In the genomic region with DNA sequence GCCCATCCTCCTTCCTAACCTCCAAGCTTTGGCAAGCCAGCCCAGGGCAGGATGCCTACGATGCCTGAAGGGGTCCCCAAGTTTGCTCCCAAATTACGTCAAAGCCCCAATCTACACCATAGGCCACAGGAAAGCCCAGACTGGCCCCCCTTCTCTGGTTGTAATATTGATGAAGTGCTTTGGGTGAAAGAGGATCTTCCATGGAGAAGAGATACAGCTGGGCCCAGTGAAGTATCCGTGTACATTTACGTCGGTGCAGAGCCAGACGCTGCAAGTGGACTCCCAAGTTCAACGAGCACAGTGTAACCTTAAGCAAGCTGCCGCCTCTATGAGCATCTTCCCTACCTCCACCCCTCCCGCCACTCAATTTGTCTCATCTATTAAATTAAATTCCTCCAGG, we compare ENCODE assay signal across 18 cellular contexts.
A peak's percentile ranks its signal among the peaks of the same experiment; 100 is the strongest.
DNase-seq lines count a peak whose midpoint lies in the region; ATAC-seq and TF ChIP-seq lines count a peak whose summit lies in the region.
"Had no signal": no experiment of that assay in that cellular context is flagged by ENCODE, and none has a peak within 500 bp of the region (broad histone marks: within the 10 kb centered on the region; RNA-seq: fewer than 3 reads in every experiment).

No MANE protein-coding gene starts in this region.

- H3K9ac ChIP-seq in SK-N-SH (peak overlapping the region; percentile 77), rectal smooth muscle tissue (ENCODE audit: low read length) (no peak overlapping the region)

- no peaks in the 10 kb centered on the region for H3K79me2 ChIP-seq in SK-N-SH (ENCODE audit: insufficient read depth)

- peaks cover 35% of the 10 kb centered on the region for H3F3A ChIP-seq in SK-N-SH (replicated peaks; ENCODE audit: insufficient read depth)

- TF ChIP-seq CTCF in SK-N-SH (IDR thresholded peaks at IDR 0.05) (no peak), uterus (IDR thresholded peaks at IDR 0.05) (no peak)

- no peak overlapping the region for H2AFZ ChIP-seq in SK-N-SH (ENCODE audit: low read depth)

- no peak for TF ChIP-seq EP300 in SK-N-SH (IDR thresholded peaks at IDR 0.05; ENCODE audit: borderline replicate concordance in 1 of 2, low read depth in 1 of 2, low read length in 1 of 2)

- intact Hi-C loops in uterus (cut with DNase I; ENCODE audit: low total_unique reads) = no loop called here

- WGBS in SK-N-SH (ENCODE audit: low lambda C conversion rate) = 95% methylated on average over 9 of the region's 9 CpGs

- peak overlapping the region; percentile 25 for H3K4me2 ChIP-seq in SK-N-SH

- ATAC-seq in SK-N-SH treated with all-trans-retinoic acid at 6 μM for 48 hours = no peak
- ATAC-seq in HG02852 (IDR thresholded peaks at IDR 0.05; ENCODE audit: unreplicated experiment) = no peak

- POLR2A ChIA-PET in SK-N-SH (lab: Yijun Ruan, JAX) = no interaction called here

- CTCF ChIA-PET in SK-N-SH (lab: Yijun Ruan, JAX) = interaction anchor here (3.9 kb wide), 1 partner anchor 106 kb away, joined by 13 read pairs; no protein-coding TSS in a partner anchor

- no peaks in the 10 kb centered on the region for H3K9me3 ChIP-seq in SK-N-SH
- no peaks in the 10 kb centered on the region for H3K9me3 ChIP-seq in uterus

- H3K4me3 ChIP-seq in SK-N-SH (ENCODE audit: low read depth in 2 of 2, low read length in 1 of 2) (no peak overlapping the region), rectal smooth muscle tissue (ENCODE audit: low read length) (no peak overlapping the region), uterus (no peak overlapping the region)

- H3K27ac ChIP-seq in SK-N-SH (ENCODE audit: low read depth in 2 of 2, low read length in 1 of 2) (peak overlapping the region; percentile 82 to 98; a peak in 3 of 4 replicates), rectal smooth muscle tissue (ENCODE audit: low read depth, low read length) (peak overlapping the region; percentile 82), uterus (peak overlapping the region; percentile 86 to 89)

- no peak for TF ChIP-seq POLR2A in uterus (IDR thresholded peaks at IDR 0.05)

- H3K4me1 ChIP-seq in SK-N-SH (ENCODE audit: control insufficient read depth in 1 of 2, insufficient read depth in 2 of 2, low read depth in 1 of 2, low read length in 1 of 2) (peaks cover 17 to 26% of the 10 kb centered on the region in 2 experiments; a peak in 3 of 4 replicates), rectal smooth muscle tissue (ENCODE audit: control insufficient read depth, insufficient read depth, low read length) (peaks cover 20% of the 10 kb centered on the region), uterus (peaks cover 5 to 7% of the 10 kb centered on the region in 2 donors)

- H3K27me3 ChIP-seq in SK-N-SH (ENCODE audit: insufficient read depth) (no peaks in the 10 kb centered on the region), rectal smooth muscle tissue (ENCODE audit: control insufficient read depth, insufficient read depth, low read length) (no peaks in the 10 kb centered on the region), uterus (no peaks in the 10 kb centered on the region)

- H3K36me3 ChIP-seq in SK-N-SH (replicated peaks in 1 of 2; ENCODE audit: control insufficient read depth in 1 of 2, insufficient read depth in 2 of 2, low read length in 1 of 2) (no peaks in the 10 kb centered on the region), rectal smooth muscle tissue (ENCODE audit: control insufficient read depth, insufficient read depth, low read length) (no peaks in the 10 kb centered on the region), uterus (no peaks in the 10 kb centered on the region)

- no peak for DNase-seq in SK-N-SH
- DNase-seq in left kidney (ENCODE audit: low read depth, low spot score) = peak; percentile 93
- no peak for DNase-seq in uterus
- no peak for DNase-seq in activated CD8-positive, alpha-beta memory T cell treated with anti-CD3 and anti-CD28 coated beads, Interleukin-2, amount 50 U/mL, for 48 hours
- no peak for DNase-seq in cerebellar cortex (ENCODE audit: low spot score)
- DNase-seq: 8988T, DND-41, H9, NCI-H1092 treated with DMSO at 0.1 percent for 48 hours, NCI-H146, NCI-H2081, NCI-H510A, NCI-H748 treated with DMSO at 0.1 percent for 48 hours, OCI-M1, Right ventricle myocardium superior had no signal

- H4K20me1 ChIP-seq in SK-N-SH (ENCODE audit: insufficient read depth) = no peaks in the 10 kb centered on the region

- no peak for TF ChIP-seq RAD21 in SK-N-SH (IDR thresholded peaks at IDR 0.05; ENCODE audit: low read length)

- no peaks in the 10 kb centered on the region for H3K9me2 ChIP-seq in SK-N-SH

TF ChIP-seq in SK-N-SH, 30 proteins besides CTCF, POLR2A, EP300 and RAD21:
- TF ChIP-seq MEF2A (IDR thresholded peaks at IDR 0.05; ENCODE audit: borderline replicate concordance, low read depth) = no peak
- no peak for TF ChIP-seq FOXJ3 (CRISPR knock-in tag; IDR thresholded peaks at IDR 0.05)
- TF ChIP-seq, protein P1, sequence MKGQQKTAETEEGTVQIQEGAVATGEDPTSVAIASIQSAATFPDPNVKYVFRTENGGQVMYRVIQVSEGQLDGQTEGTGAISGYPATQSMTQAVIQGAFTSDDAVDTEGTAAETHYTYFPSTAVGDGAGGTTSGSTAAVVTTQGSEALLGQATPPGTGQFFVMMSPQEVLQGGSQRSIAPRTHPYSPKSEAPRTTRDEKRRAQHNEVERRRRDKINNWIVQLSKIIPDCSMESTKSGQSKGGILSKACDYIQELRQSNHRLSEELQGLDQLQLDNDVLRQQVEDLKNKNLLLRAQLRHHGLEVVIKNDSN (IDR thresholded peaks at IDR 0.05; ENCODE audit: borderline replicate concordance, low read depth) = no peak
- no peak for TF ChIP-seq RXRA (IDR thresholded peaks at IDR 0.05; ENCODE audit: borderline replicate concordance, low read depth)
- no peak for TF ChIP-seq ELF1 (IDR thresholded peaks at IDR 0.05)
- no peak for TF ChIP-seq PBX3 (IDR thresholded peaks at IDR 0.05)
- TF ChIP-seq RCOR1 (IDR thresholded peaks at IDR 0.05; ENCODE audit: low read length) = no peak
- no peak for TF ChIP-seq TAF1 (IDR thresholded peaks at IDR 0.05; ENCODE audit: borderline replicate concordance, low read depth, low read length)

TF ChIP-seq in SK-N-SH treated with all-trans-retinoic acid at 6 μM for 48 hours, 23 proteins besides CTCF, POLR2A, EP300 and RAD21 (continues in another document):
- TF ChIP-seq BACH2 (CRISPR knock-in tag; IDR thresholded peaks at IDR 0.05; ENCODE audit: borderline replicate concordance) (no peak), SNAI2 (CRISPR knock-in tag; IDR thresholded peaks at IDR 0.05) (no peak), CSDC2 (CRISPR knock-in tag; IDR thresholded peaks at IDR 0.05) (no peak), OSR1 (CRISPR knock-in tag; IDR thresholded peaks at IDR 0.05) (no peak), ESRRG (CRISPR knock-in tag; IDR thresholded peaks at IDR 0.05) (no peak), RARB (CRISPR knock-in tag; IDR thresholded peaks at IDR 0.05) (no peak), ZFP3 (CRISPR knock-in tag; IDR thresholded peaks at IDR 0.05) (no peak), ZC3H10 (CRISPR knock-in tag; IDR thresholded peaks at IDR 0.05) (no peak), ZNF8 (CRISPR knock-in tag; IDR thresholded peaks at IDR 0.05) (no peak), TOX (CRISPR knock-in tag; IDR thresholded peaks at IDR 0.05; ENCODE audit: borderline replicate concordance) (no peak), ZNF70 (CRISPR knock-in tag; IDR thresholded peaks at IDR 0.05) (no peak), ISL1 (CRISPR knock-in tag; IDR thresholded peaks at IDR 0.05) (no peak), GLIS3 (CRISPR knock-in tag; IDR thresholded peaks at IDR 0.05) (no peak), PPARA (CRISPR knock-in tag; IDR thresholded peaks at IDR 0.05; ENCODE audit: borderline replicate concordance) (no peak)
- TF ChIP-seq, protein P2, sequence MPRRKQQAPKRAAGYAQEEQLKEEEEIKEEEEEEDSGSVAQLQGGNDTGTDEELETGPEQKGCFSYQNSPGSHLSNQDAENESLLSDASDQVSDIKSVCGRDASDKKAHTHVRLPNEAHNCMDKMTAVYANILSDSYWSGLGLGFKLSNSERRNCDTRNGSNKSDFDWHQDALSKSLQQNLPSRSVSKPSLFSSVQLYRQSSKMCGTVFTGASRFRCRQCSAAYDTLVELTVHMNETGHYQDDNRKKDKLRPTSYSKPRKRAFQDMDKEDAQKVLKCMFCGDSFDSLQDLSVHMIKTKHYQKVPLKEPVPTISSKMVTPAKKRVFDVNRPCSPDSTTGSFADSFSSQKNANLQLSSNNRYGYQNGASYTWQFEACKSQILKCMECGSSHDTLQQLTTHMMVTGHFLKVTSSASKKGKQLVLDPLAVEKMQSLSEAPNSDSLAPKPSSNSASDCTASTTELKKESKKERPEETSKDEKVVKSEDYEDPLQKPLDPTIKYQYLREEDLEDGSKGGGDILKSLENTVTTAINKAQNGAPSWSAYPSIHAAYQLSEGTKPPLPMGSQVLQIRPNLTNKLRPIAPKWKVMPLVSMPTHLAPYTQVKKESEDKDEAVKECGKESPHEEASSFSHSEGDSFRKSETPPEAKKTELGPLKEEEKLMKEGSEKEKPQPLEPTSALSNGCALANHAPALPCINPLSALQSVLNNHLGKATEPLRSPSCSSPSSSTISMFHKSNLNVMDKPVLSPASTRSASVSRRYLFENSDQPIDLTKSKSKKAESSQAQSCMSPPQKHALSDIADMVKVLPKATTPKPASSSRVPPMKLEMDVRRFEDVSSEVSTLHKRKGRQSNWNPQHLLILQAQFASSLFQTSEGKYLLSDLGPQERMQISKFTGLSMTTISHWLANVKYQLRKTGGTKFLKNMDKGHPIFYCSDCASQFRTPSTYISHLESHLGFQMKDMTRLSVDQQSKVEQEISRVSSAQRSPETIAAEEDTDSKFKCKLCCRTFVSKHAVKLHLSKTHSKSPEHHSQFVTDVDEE (CRISPR knock-in tag; IDR thresholded peaks at IDR 0.05) = no peak
- TF ChIP-seq, protein P3, sequence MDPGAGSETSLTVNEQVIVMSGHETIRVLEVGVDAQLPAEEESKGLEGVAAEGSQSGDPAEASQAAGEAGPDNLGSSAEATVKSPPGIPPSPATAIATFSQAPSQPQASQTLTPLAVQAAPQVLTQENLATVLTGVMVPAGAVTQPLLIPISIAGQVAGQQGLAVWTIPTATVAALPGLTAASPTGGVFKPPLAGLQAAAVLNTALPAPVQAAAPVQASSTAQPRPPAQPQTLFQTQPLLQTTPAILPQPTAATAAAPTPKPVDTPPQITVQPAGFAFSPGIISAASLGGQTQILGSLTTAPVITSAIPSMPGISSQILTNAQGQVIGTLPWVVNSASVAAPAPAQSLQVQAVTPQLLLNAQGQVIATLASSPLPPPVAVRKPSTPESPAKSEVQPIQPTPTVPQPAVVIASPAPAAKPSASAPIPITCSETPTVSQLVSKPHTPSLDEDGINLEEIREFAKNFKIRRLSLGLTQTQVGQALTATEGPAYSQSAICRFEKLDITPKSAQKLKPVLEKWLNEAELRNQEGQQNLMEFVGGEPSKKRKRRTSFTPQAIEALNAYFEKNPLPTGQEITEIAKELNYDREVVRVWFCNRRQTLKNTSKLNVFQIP (CRISPR knock-in tag; IDR thresholded peaks at IDR 0.05; ENCODE audit: borderline replicate concordance, low read depth) = no peak
